Comparison of ENCODE assay signal across 8 cellular contexts in the genomic region with DNA sequence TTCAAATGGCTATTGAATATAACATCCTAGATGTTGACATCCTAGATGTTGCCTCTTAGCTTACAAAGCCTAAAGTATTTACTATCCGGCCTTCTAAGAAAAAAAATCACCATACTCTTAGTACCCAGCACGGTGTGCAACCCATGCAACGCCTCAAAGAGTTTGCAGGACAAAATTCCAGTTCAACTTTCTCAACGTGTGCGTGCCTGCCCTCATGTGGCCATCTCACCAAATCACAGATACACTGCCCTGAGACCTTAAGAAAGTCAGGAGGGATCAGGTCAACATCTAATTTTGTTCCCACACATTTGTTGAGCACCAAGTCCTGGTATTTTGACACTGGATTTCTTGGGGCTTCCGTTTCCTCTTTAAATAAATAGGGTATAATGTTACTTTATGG.
DNase-seq lines count a peak whose midpoint lies in the region; ATAC-seq and TF ChIP-seq lines count a peak whose summit lies in the region.

No MANE protein-coding gene starts in this region.

- TF ChIP-seq POLR2A in right lobe of liver (IDR thresholded peaks at IDR 0.05), result no peak

- no peaks in the 10 kb centered on the region for H3K36me3 Mint-ChIP-seq in activated CD4-positive, alpha-beta memory T cell treated with anti-CD3 and anti-CD28 coated beads for 36 hours
- H3K36me3 Mint-ChIP-seq in Calu3 (ENCODE audit: insufficient read depth, unreplicated experiment), result no peaks in the 10 kb centered on the region

- H3K27me3 Mint-ChIP-seq in activated CD4-positive, alpha-beta memory T cell treated with anti-CD3 and anti-CD28 coated beads for 36 hours, result no peaks in the 10 kb centered on the region
- no peaks in the 10 kb centered on the region for H3K27me3 Mint-ChIP-seq in Calu3 (ENCODE audit: unreplicated experiment)

- no peak overlapping the region for H3K27ac Mint-ChIP-seq in activated CD4-positive, alpha-beta memory T cell treated with anti-CD3 and anti-CD28 coated beads for 36 hours
- H3K27ac Mint-ChIP-seq in Calu3 (ENCODE audit: unreplicated experiment), result no peak overlapping the region

- BruUV-seq in Calu3 (replicated peaks; lab: Mats Ljungman, UMichigan), result no TSS peak

- no peak overlapping the region for H3K4me3 Mint-ChIP-seq in activated CD4-positive, alpha-beta memory T cell treated with anti-CD3 and anti-CD28 coated beads for 36 hours
- H3K4me3 Mint-ChIP-seq in Calu3 (ENCODE audit: low read depth, unreplicated experiment), result no peak overlapping the region

- intact Hi-C loops in activated CD4-positive, alpha-beta memory T cell treated with anti-CD3 and anti-CD28 coated beads for 36 hours (cut with micrococcal nuclease), result no loop called here
- intact Hi-C loops in right lobe of liver (cut with DNase I), result no loop called here
- intact Hi-C loops in Calu3 (cut with micrococcal nuclease; ENCODE audit: unreplicated experiment), result no loop called here

- H3K4me3 ChIP-seq in HFF-Myc (replicated peaks; ENCODE audit: low read depth, low read length) (no peak overlapping the region), right lobe of liver (no peak overlapping the region)

- no peaks in the 10 kb centered on the region for H3K27me3 ChIP-seq in right lobe of liver

- H3K9me3 Mint-ChIP-seq in activated CD4-positive, alpha-beta memory T cell treated with anti-CD3 and anti-CD28 coated beads for 36 hours, result no peaks in the 10 kb centered on the region
- peaks cover 5% of the 10 kb centered on the region for H3K9me3 Mint-ChIP-seq in Calu3 (ENCODE audit: low read depth, unreplicated experiment)

- peak; percentile 64 for TF ChIP-seq CTCF in HFF-Myc (IDR thresholded peaks at IDR 0.05; ENCODE audit: low read depth, low read length, missing control alignments)
- TF ChIP-seq CTCF in right lobe of liver (IDR thresholded peaks at IDR 0.05), result peak; percentile 12 to 46 (median 42)
- TF ChIP-seq CTCF in Calu3 (IDR thresholded peaks at IDR 0.05; ENCODE audit: unreplicated experiment), result no peak

- H3K36me3 ChIP-seq in right lobe of liver, result no peaks in the 10 kb centered on the region

- no peaks in the 10 kb centered on the region for H3K9me3 ChIP-seq in right lobe of liver

- 48% methylated on average over 6 of the region's 6 CpGs for WGBS in right lobe of liver (ENCODE audit: insufficient coverage, low coverage, low lambda C conversion rate, missing lambda C conversion rate)

- peaks cover 11% of the 10 kb centered on the region for H3K4me1 Mint-ChIP-seq in activated CD4-positive, alpha-beta memory T cell treated with anti-CD3 and anti-CD28 coated beads for 36 hours (ENCODE audit: low read depth)
- no peaks in the 10 kb centered on the region for H3K4me1 Mint-ChIP-seq in Calu3 (ENCODE audit: low read depth, unreplicated experiment)

- POLR2A ChIA-PET in activated CD4-positive, alpha-beta memory T cell treated with anti-CD3 and anti-CD28 coated beads for 36 hours (lab: Charles Lee), result no interaction called here

- ATAC-seq in right lobe of liver (peak in 3 of 4 donors; percentile 34 to 60 (median 51)), GM18519 (IDR thresholded peaks at IDR 0.05; ENCODE audit: low FRiP score, unreplicated experiment) (no peak)

- CTCF ChIA-PET in activated CD4-positive, alpha-beta memory T cell treated with anti-CD3 and anti-CD28 coated beads for 36 hours (lab: Charles Lee), result no interaction called here
- CTCF ChIA-PET in Calu3 (lab: Charles Lee), result no interaction called here

- no peak overlapping the region for H3K27ac ChIP-seq in right lobe of liver

- DNase-seq in DMS114 treated with DMSO at 0.1 percent for 48 hours (lab: John Stamatoyannopoulos, UW; ENCODE audit: unreplicated experiment), result peak; percentile 13
- peak; percentile 16 for DNase-seq in HFF-Myc (ENCODE audit: extremely low read depth, low read depth)
- peak; percentile 21 for DNase-seq in activated CD4-positive, alpha-beta memory T cell treated with anti-CD3 and anti-CD28 coated beads for 36 hours
- DNase-seq in right lobe of liver, result no peak
- DNase-seq in activated naive CD4-positive, alpha-beta T cell treated with Interleukin-2 at 50 U/mL for 16 hours, result no peak
- DNase-seq in Calu3, result no peak
- DNase-seq in activated naive CD4-positive, alpha-beta T cell treated with anti-CD3 and anti-CD28 coated beads, Interleukin-2, amount 50 U/mL, for 16 hours, result no peak

- no peaks in the 10 kb centered on the region for H3K4me1 ChIP-seq in right lobe of liver

Comparison
In these comparisons a context has a peak if more than half of its experiments do, and no peak if none do; other contexts are left out.
1. DNase-seq: peak in DMS114 treated with DMSO at 0.1 percent for 48 hours (single experiment), HFF-Myc (single experiment) and activated CD4-positive, alpha-beta memory T cell treated with anti-CD3 and anti-CD28 coated beads for 36 hours (single experiment); none in right lobe of liver (0 of 3), activated naive CD4-positive, alpha-beta T cell treated with Interleukin-2 at 50 U/mL for 16 hours (single experiment), Calu3 (single experiment) and activated naive CD4-positive, alpha-beta T cell treated with anti-CD3 and anti-CD28 coated beads, Interleukin-2, amount 50 U/mL, for 16 hours (single experiment).